ENCODE assay signal across 1 cellular context in genomic region chr6:37308084-37308817, GRCh38.
TF ChIP-seq lines count a peak whose summit lies in the region.

No MANE protein-coding gene starts in this region.

TF ChIP-seq in endothelial cell of umbilical vein, 7 proteins besides CTCF, POLR2A, EP300 and RAD21:
- TF ChIP-seq FOS (IDR thresholded peaks at IDR 0.05; ENCODE audit: borderline replicate concordance, insufficient read depth, low read length) (no peak), JUN (IDR thresholded peaks at IDR 0.05; ENCODE audit: borderline replicate concordance, insufficient read depth, insufficient read length, low read depth) (no peak), MYC (IDR thresholded peaks at IDR 0.05; ENCODE audit: low read depth, low read length) (no peak), EZH2 (IDR thresholded peaks at IDR 0.05; ENCODE audit: borderline replicate concordance, low read depth, low read length, severe bottlenecking) (no peak), GATA2 (IDR thresholded peaks at IDR 0.05; ENCODE audit: insufficient read depth, insufficient read length, low read depth, low read length) (no peak)
